ENCODE assay signal across 27 cellular contexts in genomic region chr5:87359106-87359505, GRCh38.
"Had no signal": no experiment of that assay in that cellular context is flagged by ENCODE, and none has a peak within 500 bp of the region (broad histone marks: within the 10 kb centered on the region; RNA-seq: fewer than 3 reads in every experiment).

No MANE protein-coding gene starts in this region.

- DNase-seq: immature natural killer cell; kidney; left colon; left lung; lower lobe of right lung; mammary epithelial cell; mesenchymal stem cell; naive B cell; natural killer cell; ovary; retina; right cardiac atrium; stimulated activated CD4-positive, alpha-beta T cell treated with anti-CD3 and anti-CD28 coated beads, Interleukin-12 subunit alpha, Interleukin-12 subunit beta, amount 100 ng/mL, for 4 hours; stimulated activated CD4-positive, alpha-beta T cell treated with anti-CD3 and anti-CD28 coated beads, Interleukin-15, amount 100 ng/mL, for 24 hours; stimulated activated CD4-positive, alpha-beta T cell treated with anti-CD3 and anti-CD28 coated beads, Interleukin-2, amount 100 ng/mL, for 24 hours; stimulated activated CD4-positive, alpha-beta T cell treated with anti-CD3 and anti-CD28 coated beads, Interleukin-4, amount 100 ng/mL, for 1 hour; stimulated activated naive CD4-positive, alpha-beta T cell treated with Interleukin-2 at 50 U/mL for 16 hours; stimulated activated naive CD8-positive, alpha-beta T cell treated with anti-CD3 and anti-CD28 coated beads, Interleukin-15, amount 100 ng/mL, for 72 hours; substantia nigra; uterus had no signal

- ATAC-seq: left colon; left lung; lower lobe of right lung; natural killer cell; right cardiac atrium; sciatic nerve; stimulated activated naive CD8-positive, alpha-beta T cell treated with anti-CD3 and anti-CD28 coated beads, Interleukin-15, amount 100 ng/mL, for 72 hours had no signal

- H3K36me3 ChIP-seq: ovary, uterus had no signal

- H3K4me3 Mint-ChIP-seq: immature natural killer cell; mesothelial cell of epicardium; naive B cell; natural killer cell; stimulated activated naive CD8-positive, alpha-beta T cell treated with anti-CD3 and anti-CD28 coated beads, Interleukin-15, amount 100 ng/mL, for 72 hours; type B pancreatic cell had no signal

- H3K27me3 ChIP-seq: hepatocyte, left lung, ovary, tibial nerve, uterus had no signal

- H3K27me3 Mint-ChIP-seq: naive B cell; progenitor cell of endocrine pancreas; stimulated activated naive CD8-positive, alpha-beta T cell treated with anti-CD3 and anti-CD28 coated beads, Interleukin-15, amount 100 ng/mL, for 72 hours; type B pancreatic cell had no signal

- H3K4me1 ChIP-seq: lower lobe of right lung, uterus had no signal

- H3K27ac ChIP-seq: hepatocyte, left lung, lower lobe of right lung, ovary, skin epidermis, tibial nerve, uterus had no signal

- H2AFZ ChIP-seq: hepatocyte had no signal

- H3K4me2 ChIP-seq: hepatocyte had no signal

- H3K9me3 Mint-ChIP-seq: immature natural killer cell; naive B cell; natural killer cell; stimulated activated naive CD8-positive, alpha-beta T cell treated with anti-CD3 and anti-CD28 coated beads, Interleukin-15, amount 100 ng/mL, for 72 hours had no signal

- H3K27ac Mint-ChIP-seq: mesothelial cell of epicardium, type B pancreatic cell had no signal

- H3K79me2 ChIP-seq: hepatocyte had no signal

- H3K4me3 ChIP-seq: hepatocyte, left lung, lower lobe of right lung, ovary, skin epidermis, tibial nerve, uterus had no signal
